ENCODE assay signal across 1 cellular context in genomic region chr13:51620165-51620983, GRCh38.
TF ChIP-seq lines count a peak whose summit lies in the region.

No MANE protein-coding gene starts in this region.

TF ChIP-seq in IMR-90, 13 proteins besides CTCF, POLR2A, EP300 and RAD21:
- TF ChIP-seq CEBPB (IDR thresholded peaks at IDR 0.05; ENCODE audit: low read depth, low read length) (no peak), FOS (IDR thresholded peaks at IDR 0.05; ENCODE audit: low read depth, low read length) (no peak), MAZ (IDR thresholded peaks at IDR 0.05; ENCODE audit: borderline replicate concordance, low read depth, low read length) (no peak), USF2 (IDR thresholded peaks at IDR 0.05; ENCODE audit: low read depth, low read length) (no peak), SMC3 (IDR thresholded peaks at IDR 0.05; ENCODE audit: low read depth, low read length) (no peak), ELK1 (IDR thresholded peaks at IDR 0.05; ENCODE audit: borderline replicate concordance, low read depth, low read length) (no peak), BHLHE40 (IDR thresholded peaks at IDR 0.05; ENCODE audit: low read depth, low read length) (no peak)
TF ChIP-seq in IMR-90: peak in this region for 0.
